In the genomic region with DNA sequence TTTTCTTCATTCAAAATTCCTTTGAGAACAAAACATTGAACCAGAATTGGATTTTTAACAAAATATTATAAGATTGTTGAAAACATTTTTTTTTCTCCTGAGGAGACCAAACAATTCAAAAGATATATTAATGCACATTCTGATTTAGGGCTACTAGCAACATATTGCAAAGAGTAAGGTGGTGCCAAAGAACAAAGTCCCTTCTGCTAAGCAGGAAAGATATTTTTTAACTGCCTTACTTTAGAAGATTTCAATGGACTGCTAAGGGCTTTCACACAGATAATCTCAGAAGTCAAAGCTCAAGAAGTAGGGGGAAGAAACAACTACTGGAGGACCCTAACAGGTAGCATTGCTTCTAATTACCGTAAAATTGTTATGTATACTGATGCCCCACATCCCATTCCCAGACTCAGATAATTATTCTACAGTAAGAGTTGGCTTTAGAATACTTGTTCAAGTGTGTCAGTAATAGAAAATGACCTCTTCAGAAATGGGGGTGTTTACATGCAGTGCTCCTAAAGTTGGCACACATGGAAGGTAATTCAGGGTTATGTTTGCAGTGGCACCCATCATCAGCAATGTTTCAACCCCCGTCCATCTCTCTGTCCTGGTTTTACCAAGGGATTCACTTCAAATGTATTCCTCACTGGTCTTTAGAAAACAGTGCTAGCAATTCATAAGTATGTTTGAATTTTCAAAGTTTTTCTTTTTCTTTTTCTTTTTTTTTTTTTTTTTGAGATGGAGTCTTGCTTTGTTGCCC, we compare ENCODE assay signal across 33 cellular contexts.
"Had no signal": no experiment of that assay in that cellular context is flagged by ENCODE, and none has a peak within 500 bp of the region (broad histone marks: within the 10 kb centered on the region; RNA-seq: fewer than 3 reads in every experiment).

No MANE protein-coding gene starts in this region.

- FAIRE-seq: K562, RCC 7860 had no signal

- DNase-seq: activated B cell treated with CpG ODN at 0.5 μM for 24 hours; activated CD4-positive, alpha-beta memory T cell treated with anti-CD3 and anti-CD28 coated beads for 36 hours; activated CD4-positive, alpha-beta T cell treated with anti-CD3 and anti-CD28 coated beads for 4 hours; activated CD4-positive, alpha-beta T cell treated with anti-CD3 and anti-CD28 coated beads, Interleukin-2, amount 50 U/mL, for 1 hour; activated CD4-positive, CD25-positive, alpha-beta regulatory T cell treated with anti-CD3 and anti-CD28 coated beads, Interleukin-2, amount 50 U/mL, for 72 hours; activated CD8-positive, alpha-beta memory T cell treated with anti-CD3 and anti-CD28 coated beads, Interleukin-2, amount 50 U/mL, for 4 hours; activated effector memory CD4-positive, alpha-beta T cell treated with Interleukin-2 at 50 U/mL for 16 hours; activated naive CD4-positive, alpha-beta T cell treated with anti-CD3 and anti-CD28 coated beads, Interleukin-2, amount 10 ng/mL, durations not matched to agents 7 days and 5 days; activated naive CD8-positive, alpha-beta T cell treated with anti-CD3 and anti-CD28 coated beads, Interleukin-2, amount 50 U/mL, for 24 hours; activated T-cell treated with anti-CD3 and anti-CD28 coated beads, Interleukin-2, amount 50 U/mL, for 48 hours; amniotic stem cell; aorta; brain microvascular endothelial cell; central memory CD4-positive, alpha-beta T cell; NCI-H1105 treated with DMSO at 0.1 percent for 48 hours; NCI-H1436; NCI-H1694; NCI-H1930; NCI-H2081 treated with DMSO at 0.1 percent for 48 hours; NCI-H345; NCI-H524 treated with DMSO at 0.1 percent for 48 hours; PC-9; SIG-M5; SW 1271; T-helper 1 cell; T-helper 2 cell; T-helper 9 cell had no signal

- H3K27ac ChIP-seq: brain microvascular endothelial cell, PC-9, RWPE1, VCaP had no signal

- H3K36me3 ChIP-seq: brain microvascular endothelial cell had no signal

- H2AFZ ChIP-seq: PC-9 had no signal

- H3K27me3 ChIP-seq: brain microvascular endothelial cell had no signal

- H3K4me2 ChIP-seq: PC-9 had no signal

- ATAC-seq: activated naive CD8-positive, alpha-beta T cell treated with anti-CD3 and anti-CD28 coated beads, Interleukin-2, amount 50 U/mL, for 24 hours; K562; Right ventricle myocardium inferior; SK-N-SH treated with all-trans-retinoic acid at 6 μM for 48 hours had no signal

- H3K4me3 ChIP-seq: K562, PC-9 had no signal
